8 cellular contexts compared by ENCODE assay signal in the genomic region with DNA sequence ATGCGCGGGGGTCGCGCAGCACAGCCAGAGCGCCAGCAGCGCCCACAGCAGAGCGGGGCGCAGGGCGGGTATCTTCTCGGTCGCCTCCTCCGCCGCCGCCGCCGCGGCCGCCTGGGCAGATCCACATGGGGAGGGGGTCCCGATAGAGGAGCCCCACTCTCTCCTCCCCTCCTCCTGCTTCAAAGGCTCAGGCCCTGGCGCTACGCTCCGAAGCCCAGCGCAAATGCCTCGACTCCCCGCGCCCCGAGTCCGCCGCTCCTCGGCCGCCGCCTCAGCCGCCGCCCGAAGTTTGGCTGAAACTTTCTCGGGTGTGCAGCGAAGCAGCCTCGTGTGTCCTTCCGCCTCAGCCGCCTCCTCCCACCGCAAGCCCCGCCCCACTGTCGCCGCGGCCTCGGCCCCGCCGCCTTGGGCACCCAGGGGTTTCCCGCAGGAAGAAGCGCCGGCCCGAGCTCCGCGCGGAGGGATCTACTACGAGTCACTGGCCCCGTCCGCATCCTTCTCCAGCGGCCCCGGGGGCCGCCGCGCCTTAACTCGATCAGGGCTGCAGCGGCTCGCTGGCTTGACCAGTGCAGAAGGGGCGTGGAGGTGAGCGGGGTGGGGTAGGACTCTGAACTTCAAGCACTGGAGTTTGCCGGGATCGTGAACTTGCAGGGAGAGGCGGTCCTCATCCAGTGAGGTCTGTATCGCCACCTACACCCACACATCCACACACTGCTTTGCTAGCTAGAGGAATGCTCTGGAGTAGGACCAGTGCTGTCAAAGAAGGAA. TPM values are rescaled to one million over a fixed set of nuclear protein-coding genes. Genes with fewer than 3 reads are reported as not detected.
A peak's percentile ranks its signal among the peaks of the same experiment; 100 is the strongest.
DNase-seq lines count a peak whose midpoint lies in the region; ATAC-seq and TF ChIP-seq lines count a peak whose summit lies in the region.
"Not testable (repeated sequence)": the region's sequence is repeated elsewhere in the genome, so short reads cannot be mapped to it uniquely, and the experiment has no call there.

A gene (minus strand): TSS at position 312 of the 768 bp plus-strand sequence. CDS start 39,684 bp downstream, outside the sequence.

- not testable (repeated sequence) for H3K36me3 Mint-ChIP-seq in activated CD4-positive, alpha-beta T cell treated with anti-CD3 and anti-CD28 coated beads, Interleukin-2, amount 10 ng/mL, durations not matched to agents 24 days and 14 days (ENCODE audit: low read depth)

- 1% methylated on average over 28 of the region's 72 CpGs for WGBS in urinary bladder

- H3K4me3 ChIP-seq in fibroblast of villous mesenchyme (ENCODE audit: low read depth, low read length): peak within 1 kb of the TSS; percentile 52
- peak within 1 kb of the TSS; percentile 45 for H3K4me3 ChIP-seq in urinary bladder (ENCODE audit: low read depth, low read length)

- not testable (repeated sequence) for TF ChIP-seq CTCF in fibroblast of villous mesenchyme (IDR thresholded peaks at IDR 0.05; ENCODE audit: insufficient read depth, low read depth, low read length)

- peak; percentile 24 for DNase-seq in NAMALWA (ENCODE audit: low spot score)
- peak; percentile 87 for DNase-seq in activated CD4-positive, alpha-beta T cell treated with anti-CD3 and anti-CD28 coated beads, Interleukin-2, amount 10 ng/mL, durations not matched to agents 24 days and 14 days
- peak; percentile 0 for DNase-seq in amniotic epithelial cell (ENCODE audit: low read depth)
- DNase-seq in fibroblast of villous mesenchyme (ENCODE audit: low read depth): not testable (repeated sequence)
- DNase-seq in mucosa of gallbladder (ENCODE audit: low spot score): peak; percentile 10
- DNase-seq in stimulated activated CD4-positive, alpha-beta T cell treated with anti-CD3 and anti-CD28 coated beads, Interleukin-15, amount 100 ng/mL, for 1 hour (ENCODE audit: low read depth in 1 of 2, low spot score in 1 of 2): peak; percentile 3 to 25

- H3K4me1 Mint-ChIP-seq in activated CD4-positive, alpha-beta T cell treated with anti-CD3 and anti-CD28 coated beads, Interleukin-2, amount 10 ng/mL, durations not matched to agents 24 days and 14 days: not testable (repeated sequence)

- not testable (repeated sequence) for H3K4me1 ChIP-seq in urinary bladder (ENCODE audit: insufficient read depth)

- ATAC-seq in GM18498 (IDR thresholded peaks at IDR 0.05; ENCODE audit: unreplicated experiment): peak; percentile 71

- H3K27ac ChIP-seq in urinary bladder (ENCODE audit: low read depth): not testable (repeated sequence)

- peak within 1 kb of the TSS; percentile 80 for H3K4me3 Mint-ChIP-seq in activated CD4-positive, alpha-beta T cell treated with anti-CD3 and anti-CD28 coated beads, Interleukin-2, amount 10 ng/mL, durations not matched to agents 24 days and 14 days

- not testable (repeated sequence) for H3K27me3 Mint-ChIP-seq in activated CD4-positive, alpha-beta T cell treated with anti-CD3 and anti-CD28 coated beads, Interleukin-2, amount 10 ng/mL, durations not matched to agents 24 days and 14 days

- H3K9me3 Mint-ChIP-seq in activated CD4-positive, alpha-beta T cell treated with anti-CD3 and anti-CD28 coated beads, Interleukin-2, amount 10 ng/mL, durations not matched to agents 24 days and 14 days: not testable (repeated sequence)

- intact Hi-C loops in activated CD4-positive, alpha-beta T cell treated with anti-CD3 and anti-CD28 coated beads, Interleukin-2, amount 10 ng/mL, durations not matched to agents 24 days and 14 days (cut with micrococcal nuclease): not testable (repeated sequence)

- peak within 1 kb of the TSS; percentile 81 for H3K27ac Mint-ChIP-seq in activated CD4-positive, alpha-beta T cell treated with anti-CD3 and anti-CD28 coated beads, Interleukin-2, amount 10 ng/mL, durations not matched to agents 24 days and 14 days

- not testable (repeated sequence) for H3K36me3 ChIP-seq in urinary bladder (ENCODE audit: insufficient read depth)

RNA-seq across cellular contexts. Expression of the gene that starts here (rescaled TPM):
- 32.5 TPM in 2 replicates for total RNA-seq in activated CD4-positive, alpha-beta T cell treated with anti-CD3 and anti-CD28 coated beads, Interleukin-2, amount 10 ng/mL, durations not matched to agents 24 days and 14 days
- total RNA-seq in fibroblast of villous mesenchyme (42.3 and 50.3 TPM in 2 replicates), mucosa of gallbladder (40.9 TPM), urinary bladder (104 TPM)
- polyA plus RNA-seq in urinary bladder: 17.6 TPM
